ENCODE assay signal across 8 cellular contexts in the genomic region with DNA sequence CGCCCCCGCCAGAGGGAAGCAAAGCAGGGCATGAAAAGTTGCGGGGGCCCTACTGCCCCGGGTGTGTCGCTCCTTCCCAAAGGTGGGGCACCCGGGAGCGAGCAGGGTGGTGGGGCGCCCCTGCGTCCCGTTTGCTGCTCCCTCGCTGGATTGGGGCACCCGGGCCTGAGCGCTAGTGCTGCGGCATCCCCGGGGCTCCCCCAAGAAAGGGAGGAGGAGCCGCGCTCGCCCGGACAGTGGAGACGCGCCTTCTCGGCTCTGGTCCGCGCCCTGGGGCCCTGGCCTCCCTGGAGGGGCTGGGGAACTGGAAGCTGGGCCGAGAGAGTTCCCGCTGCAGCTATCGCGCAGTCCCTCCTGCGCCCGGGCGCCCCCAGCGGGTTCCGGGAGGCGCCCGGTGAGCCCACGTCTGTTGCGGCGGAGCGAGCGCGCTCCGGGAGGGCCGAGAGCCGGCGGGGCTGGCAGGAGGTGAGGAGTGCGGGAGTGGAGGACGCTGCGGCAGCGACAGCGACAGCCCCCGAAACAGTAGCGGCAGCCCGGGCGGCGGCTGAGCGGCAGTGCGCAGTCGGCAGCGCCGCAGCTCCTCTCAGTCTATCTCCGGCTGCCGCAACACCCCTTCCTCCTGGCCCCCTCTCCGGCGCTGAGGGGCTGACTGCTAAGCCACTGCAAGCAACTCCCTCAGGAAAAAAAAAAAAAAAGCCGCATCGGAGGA. TPM values are rescaled to one million over a fixed set of nuclear protein-coding genes. Genes with fewer than 3 reads are reported as not detected.
A peak's percentile ranks its signal among the peaks of the same experiment; 100 is the strongest.
DNase-seq lines count a peak whose midpoint lies in the region; ATAC-seq and TF ChIP-seq lines count a peak whose summit lies in the region.

No MANE protein-coding gene starts in this region.

- no peaks in the 10 kb centered on the region for H3K9me3 ChIP-seq in HEK293 (ENCODE audit: control insufficient read depth, insufficient read depth, low read depth, low read length)
- H3K9me3 ChIP-seq in esophagus muscularis mucosa: no peaks in the 10 kb centered on the region
- no peaks in the 10 kb centered on the region for H3K9me3 ChIP-seq in muscle layer of colon (ENCODE audit: low read length)
- no peaks in the 10 kb centered on the region for H3K9me3 ChIP-seq in upper lobe of right lung

- H3K4me1 ChIP-seq in HEK293 (ENCODE audit: control insufficient read depth, insufficient read depth, low read length): peaks cover 10% of the 10 kb centered on the region; the same call in 1 of the 2 replicates
- peaks cover 10 to 26% (median 23%) of the 10 kb centered on the region in 4 donors for H3K4me1 ChIP-seq in esophagus muscularis mucosa
- peaks cover 5% of the 10 kb centered on the region for H3K4me1 ChIP-seq in muscle layer of colon (ENCODE audit: insufficient read depth, low read length)
- H3K4me1 ChIP-seq in upper lobe of right lung: peaks cover 4% of the 10 kb centered on the region

- TF ChIP-seq CTCF in HEK293 (tag by site-specific recombination; IDR thresholded peaks at IDR 0.05) (peak; percentile 59), esophagus muscularis mucosa (IDR thresholded peaks at IDR 0.05) (no peak), upper lobe of right lung (IDR thresholded peaks at IDR 0.05) (peak; percentile 16)

- DNase-seq in DMS153 (lab: John Stamatoyannopoulos, UW): peak; percentile 55
- DNase-seq in T1000 (lab: John Stamatoyannopoulos, UW): peak; percentile 63
- DNase-seq in esophagus muscularis mucosa (ENCODE audit: extremely low spot score): no peak
- DNase-seq in upper lobe of right lung: peak; percentile 66

- peak overlapping the region; percentile 88 for H3K27ac ChIP-seq in HEK293 (ENCODE audit: extremely low read depth, low read depth, low read length)
- peak overlapping the region; percentile 38 to 68 (median 50) for H3K27ac ChIP-seq in esophagus muscularis mucosa (replicated peaks in 1 of 4)
- H3K27ac ChIP-seq in muscle layer of colon (ENCODE audit: low read depth, low read length): no peak overlapping the region
- peak overlapping the region; percentile 79 for H3K27ac ChIP-seq in upper lobe of right lung

- TF ChIP-seq POLR2A in esophagus muscularis mucosa (IDR thresholded peaks at IDR 0.05; ENCODE audit: low read depth): no peak

- POLR2A ChIA-PET in HEK293 (lab: Yijun Ruan, JAX): interaction anchor here (0.6 to 1.4 kb wide), 5 partner anchors 17 to 218 kb away, joined by 3 to 6 read pairs (median 4); no protein-coding TSS in a partner anchor

- H3K36me3 ChIP-seq in HEK293 (ENCODE audit: control insufficient read depth in 2 of 2, insufficient read depth in 1 of 2, low read length in 2 of 2) (no peaks in the 10 kb centered on the region), esophagus muscularis mucosa (no peaks in the 10 kb centered on the region), muscle layer of colon (ENCODE audit: insufficient read depth, low read length) (no peaks in the 10 kb centered on the region), upper lobe of right lung (no peaks in the 10 kb centered on the region)

- ATAC-seq in upper lobe of right lung (peak; percentile 76), GM21515 (IDR thresholded peaks at IDR 0.05; ENCODE audit: unreplicated experiment) (no peak), HG03342 (IDR thresholded peaks at IDR 0.05; ENCODE audit: unreplicated experiment) (no peak)

- under 1% methylated on average over 42 of the region's 66 CpGs for WGBS in esophagus muscularis mucosa

- intact Hi-C loops in esophagus muscularis mucosa (cut with DNase I) (no loop called here), upper lobe of right lung (cut with DNase I) (no loop called here)

- CTCF ChIA-PET in HEK293 (lab: Yijun Ruan, JAX): interaction anchor here (0.7 to 2.1 kb wide), 11 partner anchors 10 to 719 kb away, joined by 3 to 9 read pairs (median 4); no protein-coding TSS in a partner anchor

- TF ChIP-seq EP300 in esophagus muscularis mucosa (IDR thresholded peaks at IDR 0.05): no peak

- peak overlapping the region; percentile 27 for H3K9ac ChIP-seq in muscle layer of colon (ENCODE audit: low read length)

- H3K4me3 ChIP-seq in HEK293 (ENCODE audit: low read depth, low read length) (peak overlapping the region; percentile 60), esophagus muscularis mucosa (peak overlapping the region; percentile 59 to 76 (median 66)), muscle layer of colon (ENCODE audit: low read depth in 1 of 2, low read length in 2 of 2) (peak overlapping the region; percentile 35 to 79), upper lobe of right lung (peak overlapping the region; percentile 60)

- peaks cover 0 to 25% (median 0%) of the 10 kb centered on the region in 4 donors for H3K27me3 ChIP-seq in esophagus muscularis mucosa
- H3K27me3 ChIP-seq in muscle layer of colon (ENCODE audit: control insufficient read depth in 1 of 2, insufficient read depth in 2 of 2, low read length in 2 of 2): peaks cover 0 to 5% of the 10 kb centered on the region in 2 donors
- H3K27me3 ChIP-seq in upper lobe of right lung: peaks cover 59% of the 10 kb centered on the region

TF ChIP-seq in HEK293, 187 proteins besides CTCF, POLR2A, EP300 and RAD21 (continues in another document):
- TF ChIP-seq ZNF335 (tag by site-specific recombination; conservative IDR thresholded peaks at IDR 0.05) (peak; percentile 5; the same call in 1 of the 2 replicates), ZBTB8A (tag by site-specific recombination; IDR thresholded peaks at IDR 0.05) (peak; percentile 92), ZNF654 (tag by site-specific recombination; IDR thresholded peaks at IDR 0.05; ENCODE audit: low read depth) (no peak), GLIS2 (tag by site-specific recombination; IDR thresholded peaks at IDR 0.05) (peak; percentile 83), BCL11B (tag by site-specific recombination; IDR thresholded peaks at IDR 0.05; ENCODE audit: low read depth) (no peak), ZNF561 (tag by site-specific recombination; IDR thresholded peaks at IDR 0.05; ENCODE audit: borderline replicate concordance) (peak; percentile 52; the same call in 1 of the 2 replicates), OSR2 (tag by site-specific recombination; IDR thresholded peaks at IDR 0.05) (peak; percentile 63), ZIC2 (tag by site-specific recombination; IDR thresholded peaks at IDR 0.05) (peak; percentile 93), ZNF571 (tag by site-specific recombination; IDR thresholded peaks at IDR 0.05) (no peak), GLIS1 (tag by site-specific recombination; IDR thresholded peaks at IDR 0.05) (peak; percentile 81), ZXDB (tag by site-specific recombination; IDR thresholded peaks at IDR 0.05) (0 out of 2 replicates have a peak, but pooled peaks have one; percentile 55), ZNF169 (tag by site-specific recombination; IDR thresholded peaks at IDR 0.05) (no peak)
- TF ChIP-seq, protein P1, sequence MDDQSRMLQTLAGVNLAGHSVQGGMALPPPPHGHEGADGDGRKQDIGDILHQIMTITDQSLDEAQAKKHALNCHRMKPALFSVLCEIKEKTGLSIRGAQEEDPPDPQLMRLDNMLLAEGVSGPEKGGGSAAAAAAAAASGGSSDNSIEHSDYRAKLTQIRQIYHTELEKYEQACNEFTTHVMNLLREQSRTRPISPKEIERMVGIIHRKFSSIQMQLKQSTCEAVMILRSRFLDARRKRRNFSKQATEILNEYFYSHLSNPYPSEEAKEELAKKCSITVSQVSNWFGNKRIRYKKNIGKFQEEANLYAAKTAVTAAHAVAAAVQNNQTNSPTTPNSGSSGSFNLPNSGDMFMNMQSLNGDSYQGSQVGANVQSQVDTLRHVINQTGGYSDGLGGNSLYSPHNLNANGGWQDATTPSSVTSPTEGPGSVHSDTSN (CRISPR knock-in tag; IDR thresholded peaks at IDR 0.05): peak; percentile 45; the same call in 1 of the 2 replicates
- TF ChIP-seq, protein P2, sequence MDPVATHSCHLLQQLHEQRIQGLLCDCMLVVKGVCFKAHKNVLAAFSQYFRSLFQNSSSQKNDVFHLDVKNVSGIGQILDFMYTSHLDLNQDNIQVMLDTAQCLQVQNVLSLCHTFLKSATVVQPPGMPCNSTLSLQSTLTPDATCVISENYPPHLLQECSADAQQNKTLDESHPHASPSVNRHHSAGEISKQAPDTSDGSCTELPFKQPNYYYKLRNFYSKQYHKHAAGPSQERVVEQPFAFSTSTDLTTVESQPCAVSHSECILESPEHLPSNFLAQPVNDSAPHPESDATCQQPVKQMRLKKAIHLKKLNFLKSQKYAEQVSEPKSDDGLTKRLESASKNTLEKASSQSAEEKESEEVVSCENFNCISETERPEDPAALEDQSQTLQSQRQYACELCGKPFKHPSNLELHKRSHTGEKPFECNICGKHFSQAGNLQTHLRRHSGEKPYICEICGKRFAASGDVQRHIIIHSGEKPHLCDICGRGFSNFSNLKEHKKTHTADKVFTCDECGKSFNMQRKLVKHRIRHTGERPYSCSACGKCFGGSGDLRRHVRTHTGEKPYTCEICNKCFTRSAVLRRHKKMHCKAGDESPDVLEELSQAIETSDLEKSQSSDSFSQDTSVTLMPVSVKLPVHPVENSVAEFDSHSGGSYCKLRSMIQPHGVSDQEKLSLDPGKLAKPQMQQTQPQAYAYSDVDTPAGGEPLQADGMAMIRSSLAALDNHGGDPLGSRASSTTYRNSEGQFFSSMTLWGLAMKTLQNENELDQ (tag by site-specific recombination; IDR thresholded peaks at IDR 0.05; ENCODE audit: low read depth): no peak
- TF ChIP-seq, protein P3, sequence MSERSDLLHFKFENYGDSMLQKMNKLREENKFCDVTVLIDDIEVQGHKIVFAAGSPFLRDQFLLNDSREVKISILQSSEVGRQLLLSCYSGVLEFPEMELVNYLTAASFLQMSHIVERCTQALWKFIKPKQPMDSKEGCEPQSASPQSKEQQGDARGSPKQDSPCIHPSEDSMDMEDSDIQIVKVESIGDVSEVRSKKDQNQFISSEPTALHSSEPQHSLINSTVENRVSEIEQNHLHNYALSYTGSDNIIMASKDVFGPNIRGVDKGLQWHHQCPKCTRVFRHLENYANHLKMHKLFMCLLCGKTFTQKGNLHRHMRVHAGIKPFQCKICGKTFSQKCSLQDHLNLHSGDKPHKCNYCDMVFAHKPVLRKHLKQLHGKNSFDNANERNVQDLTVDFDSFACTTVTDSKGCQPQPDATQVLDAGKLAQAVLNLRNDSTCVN (tag by site-specific recombination; optimal IDR thresholded peaks at IDR 0.05): peak; percentile 86

RNA-seq across cellular contexts. Expression of gene BMPER, which starts 0.5 kb away (rescaled TPM):
- 1 to 10 TPM in 3 of 4 donors, under 1 TPM in 1; 0.65 to 6.5 (median 3.5) TPM for total RNA-seq in esophagus muscularis mucosa
- total RNA-seq in upper lobe of right lung: 10.0 TPM

Comparison
In these comparisons a context has a peak if more than half of its experiments do, and no peak if none do; other contexts are left out.
1. CTCF ChIP-seq: peak in HEK293 (single experiment) and upper lobe of right lung (single experiment); none in esophagus muscularis mucosa (0 of 3).
2. Peak in every context shown above with its lines, with median percentiles within 50 percentile points of each other: H3K4me3 ChIP-seq.